Comparison of ENCODE assay signal across 8 cellular contexts in the genomic region with DNA sequence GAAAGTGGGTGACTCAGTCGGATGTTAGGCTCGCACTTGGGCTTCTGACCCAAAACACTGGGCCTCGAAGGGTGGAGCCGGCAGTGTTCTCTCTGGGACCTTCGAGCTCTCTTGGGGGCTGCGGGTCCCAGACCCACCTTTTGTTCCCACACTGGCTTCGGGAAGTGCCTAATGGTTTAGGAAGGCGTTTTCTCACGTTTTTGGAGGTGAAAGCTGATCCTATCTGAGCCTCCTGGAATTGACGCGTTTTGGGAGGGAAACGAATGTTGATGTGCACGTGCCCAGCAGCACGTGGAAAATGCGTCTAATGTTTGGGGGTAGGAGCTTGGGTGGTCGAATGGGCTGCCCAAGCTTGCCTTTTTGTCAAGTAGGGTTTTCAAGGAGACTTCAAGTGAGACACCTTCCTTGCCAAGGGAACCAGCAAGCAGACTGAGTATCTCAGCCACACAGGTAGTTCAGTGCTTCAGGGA. TPM values are rescaled to one million over a fixed set of nuclear protein-coding genes. Genes with fewer than 3 reads are reported as not detected.
DNase-seq lines count a peak whose midpoint lies in the region; ATAC-seq and TF ChIP-seq lines count a peak whose summit lies in the region.

No MANE protein-coding gene starts in this region.

- peak overlapping the region; percentile 83 for H3K27ac ChIP-seq in CD4-positive, alpha-beta memory T cell (ENCODE audit: low read depth, low read length)
- peak overlapping the region; percentile 24; the same call in 1 of the 2 replicates for H3K27ac ChIP-seq in HUES6 (ENCODE audit: low read depth, low read length)
- H3K27ac ChIP-seq in breast epithelium = peak overlapping the region; percentile 88 to 89

- H3K36me3 Mint-ChIP-seq in CD4-positive, alpha-beta memory T cell = peaks cover 14 to 45% of the 10 kb centered on the region in 2 donors
- H3K36me3 Mint-ChIP-seq in memory B cell = peaks cover 14% of the 10 kb centered on the region

- peaks cover 35% of the 10 kb centered on the region for H3K36me3 ChIP-seq in CD4-positive, alpha-beta memory T cell (ENCODE audit: insufficient read depth, low read length)
- H3K36me3 ChIP-seq in HUES6 (ENCODE audit: control insufficient read depth, insufficient read depth, low read length) = peaks cover 53% of the 10 kb centered on the region
- H3K36me3 ChIP-seq in breast epithelium = no peaks in the 10 kb centered on the region

- peak in 1 of 5 donors; percentile 39 for DNase-seq in CD4-positive, alpha-beta memory T cell
- DNase-seq in breast epithelium (ENCODE audit: low spot score in 2 of 2) (no peak), memory B cell (ENCODE audit: low spot score in 2 of 2) (no peak), KBM-7 (no peak), NCI-H345 treated with DMSO at 0.1 percent for 48 hours (lab: John Stamatoyannopoulos, UW; ENCODE audit: unreplicated experiment) (no peak)

- in situ Hi-C loops in KBM-7 (cut with MboI; ENCODE audit: low pct_unique_long_range_greater_than_20kb, low sequenced_read_pairs) = no loop called here

- H3K4me1 ChIP-seq in CD4-positive, alpha-beta memory T cell (ENCODE audit: insufficient read depth, low read length) = peaks cover 31% of the 10 kb centered on the region
- H3K4me1 ChIP-seq in HUES6 (ENCODE audit: control insufficient read depth, insufficient read depth, low read length) = peaks cover 14% of the 10 kb centered on the region
- H3K4me1 ChIP-seq in breast epithelium = peaks cover 14 to 28% of the 10 kb centered on the region in 2 donors

- CTCF ChIA-PET in CD4-positive, alpha-beta memory T cell (lab: Charles Lee; ENCODE audit: partially characterized antibody) = no interaction called here

- ATAC-seq in memory B cell (ENCODE audit: low read depth) (no peak), GM19395 (IDR thresholded peaks at IDR 0.05; ENCODE audit: unreplicated experiment) (no peak), HG03280 (IDR thresholded peaks at IDR 0.05; ENCODE audit: unreplicated experiment) (no peak)

- no peaks in the 10 kb centered on the region for H3K27me3 ChIP-seq in CD4-positive, alpha-beta memory T cell (ENCODE audit: insufficient read depth, low read length)
- H3K27me3 ChIP-seq in HUES6 (ENCODE audit: control insufficient read depth, insufficient read depth, low read length) (no peaks in the 10 kb centered on the region), breast epithelium (no peaks in the 10 kb centered on the region)

- H3K9me3 Mint-ChIP-seq in CD4-positive, alpha-beta memory T cell = peaks cover 0 to 3% (median 0%) of the 10 kb centered on the region in 8 donors
- no peaks in the 10 kb centered on the region for H3K9me3 Mint-ChIP-seq in memory B cell

- no peaks in the 10 kb centered on the region for H3K9me3 ChIP-seq in CD4-positive, alpha-beta memory T cell (ENCODE audit: control insufficient read depth in 1 of 2, low read length in 2 of 2)
- no peaks in the 10 kb centered on the region for H3K9me3 ChIP-seq in HUES6 (ENCODE audit: control insufficient read depth, insufficient read depth, low read depth, low read length)
- H3K9me3 ChIP-seq in breast epithelium = no peaks in the 10 kb centered on the region

- peak overlapping the region; percentile 77 for H3K9ac ChIP-seq in HUES6 (ENCODE audit: low read length)

- no peak for TF ChIP-seq CTCF in breast epithelium (IDR thresholded peaks at IDR 0.05)

- POLR2A ChIA-PET in CD4-positive, alpha-beta memory T cell (lab: Charles Lee; ENCODE audit: partially characterized antibody) = interaction anchor here (1.0 to 4.0 kb wide), 18 partner anchors 11 to 1230 kb away, joined by 3 to 67 read pairs (median 5); a partner anchor contains a TSS

- H3K27ac Mint-ChIP-seq in CD4-positive, alpha-beta memory T cell = peak overlapping the region; percentile 72 to 93 (median 83)
- peak overlapping the region; percentile 68 for H3K27ac Mint-ChIP-seq in memory B cell

- no peak for TF ChIP-seq POLR2A in breast epithelium (IDR thresholded peaks at IDR 0.05)

- peak overlapping the region; percentile 83 to 94 (median 84) for H3K4me3 Mint-ChIP-seq in CD4-positive, alpha-beta memory T cell
- H3K4me3 Mint-ChIP-seq in memory B cell = peak overlapping the region; percentile 80

- H3K4me1 Mint-ChIP-seq in CD4-positive, alpha-beta memory T cell = peaks cover 20 to 59% (median 27%) of the 10 kb centered on the region in 4 donors
- peaks cover 26% of the 10 kb centered on the region for H3K4me1 Mint-ChIP-seq in memory B cell

- intact Hi-C loops in CD4-positive, alpha-beta memory T cell (cut with micrococcal nuclease) = loop anchor here (5.0 kb wide), 2 partner anchors 172 to 413 kb away; a partner anchor contains a TSS
- intact Hi-C loops in breast epithelium (cut with DNase I; ENCODE audit: low total_unique reads) = no loop called here

- no peaks in the 10 kb centered on the region for H3K27me3 Mint-ChIP-seq in CD4-positive, alpha-beta memory T cell
- no peaks in the 10 kb centered on the region for H3K27me3 Mint-ChIP-seq in memory B cell

- peak overlapping the region; percentile 80 to 93 for H3K4me3 ChIP-seq in CD4-positive, alpha-beta memory T cell (ENCODE audit: low read length in 2 of 2)
- H3K4me3 ChIP-seq in HUES6 (ENCODE audit: low read depth, low read length) (peak overlapping the region; percentile 75), breast epithelium (peak overlapping the region; percentile 73 to 100 (median 83))

RNA-seq across cellular contexts. Expression of a gene that starts 0.7 kb away (rescaled TPM):
- 100 to 1,000 TPM; 182 to 206 TPM for total RNA-seq in CD4-positive, alpha-beta memory T cell
- 10 to 100 TPM; 18.9 to 46.4 TPM for polyA plus RNA-seq in CD4-positive, alpha-beta memory T cell
- 10 to 100 TPM; 61.0 to 75.0 (median 64.6) TPM for total RNA-seq in breast epithelium

RNA-seq across cellular contexts. Expression of a gene that starts 0.9 kb away (rescaled TPM):
- total RNA-seq in CD4-positive, alpha-beta memory T cell = 10 to 100 TPM; 25.9 to 27.7 TPM
- polyA plus RNA-seq in CD4-positive, alpha-beta memory T cell = 10 to 100 TPM; 25.3 to 45.5 TPM
- total RNA-seq in breast epithelium = 10 to 100 TPM; 34.9 to 44.2 (median 37.5) TPM

RNA-seq across cellular contexts. Expression of a gene that starts 17.9 kb away (rescaled TPM):
- total RNA-seq in CD4-positive, alpha-beta memory T cell = 10 to 100 TPM; 28.0 to 29.3 TPM
- 10 to 100 TPM in 1 of 2 donors, 1 to 10 TPM in 1; 5.3 to 17.0 TPM for polyA plus RNA-seq in CD4-positive, alpha-beta memory T cell
- 10 to 100 TPM in 2 of 3 donors, 1 to 10 TPM in 1; 8.6 to 14.4 (median 11.6) TPM for total RNA-seq in breast epithelium

RNA-seq across cellular contexts. Expression of a gene that starts 18.1 kb away (rescaled TPM):
- total RNA-seq in CD4-positive, alpha-beta memory T cell = 10 to 100 TPM; 52.5 to 60.8 TPM
- 10 to 100 TPM; 68.8 to 83.2 TPM for polyA plus RNA-seq in CD4-positive, alpha-beta memory T cell
- total RNA-seq in breast epithelium = 10 to 100 TPM; 34.4 to 43.6 (median 42.6) TPM

RNA-seq across cellular contexts. Expression of a gene that starts 18.7 kb away (rescaled TPM):
- 10 to 100 TPM; 21.9 to 25.6 TPM for total RNA-seq in CD4-positive, alpha-beta memory T cell
- polyA plus RNA-seq in CD4-positive, alpha-beta memory T cell = 10 to 100 TPM; 42.5 to 47.5 TPM
- 10 to 100 TPM; 18.4 to 32.3 (median 32.1) TPM for total RNA-seq in breast epithelium

Comparison
In these comparisons a context has a peak if more than half of its experiments do, and no peak if none do; other contexts are left out.
1. H3K27ac ChIP-seq: peak in every context shown above with its lines; median percentile 88 in breast epithelium; 83 in CD4-positive, alpha-beta memory T cell; 24 in HUES6.